Comparison of ENCODE assay signal across 29 cellular contexts in genomic region chr5:66234241-66234640, GRCh38.
"Had no signal": no experiment of that assay in that cellular context is flagged by ENCODE, and none has a peak within 500 bp of the region (broad histone marks: within the 10 kb centered on the region; RNA-seq: fewer than 3 reads in every experiment).

No MANE protein-coding gene starts in this region.

- H3K79me2 ChIP-seq: parathyroid adenoma had no signal

- H3K9ac ChIP-seq: neural progenitor cell, parathyroid adenoma had no signal

- H3K36me3 Mint-ChIP-seq: natural killer cell; neural progenitor cell; stimulated activated effector memory CD8-positive, alpha-beta T cell treated with anti-CD3 and anti-CD28 coated beads, Interleukin-12 subunit alpha, Interleukin-12 subunit beta, amount 100 ng/mL, for 72 hours; stimulated activated naive B cell treated with anti-CD40 and anti-IgM and Interleukin-4, amounts not matched to agents 10 μg/mL and 1 μg/mL and 100 μg/mL, for 72 hours had no signal

- H2AFZ ChIP-seq: neural progenitor cell, parathyroid adenoma had no signal

- H3K9me3 Mint-ChIP-seq: natural killer cell; nephron; stimulated activated effector memory CD8-positive, alpha-beta T cell treated with anti-CD3 and anti-CD28 coated beads, Interleukin-12 subunit alpha, Interleukin-12 subunit beta, amount 100 ng/mL, for 72 hours; stimulated activated naive B cell treated with anti-CD40 and anti-IgM and Interleukin-4, amounts not matched to agents 10 μg/mL and 1 μg/mL and 100 μg/mL, for 72 hours; stimulated activated naive CD8-positive, alpha-beta T cell treated with anti-CD3 and anti-CD28 coated beads, Interleukin-15, Interleukin-2, amounts not matched to agents 100 ng/mL and 50 ng/mL, for 24 hours had no signal

- H3K9me3 ChIP-seq: neutrophil, ovary, psoas muscle, right lobe of liver, sigmoid colon, stomach, thoracic aorta, thyroid gland, tibial nerve, upper lobe of left lung, vagina had no signal

- H3K27me3 ChIP-seq: neural progenitor cell, neutrophil, ovary, right lobe of liver, sigmoid colon, stomach, thyroid gland, tibial nerve, vagina had no signal

- H3K27ac ChIP-seq: neural progenitor cell, neutrophil, ovary, parathyroid adenoma, psoas muscle, right lobe of liver, sigmoid colon, stomach, thoracic aorta, thyroid gland, tibial nerve, upper lobe of left lung, vagina had no signal

- H3K4me1 Mint-ChIP-seq: nephron; stimulated activated effector memory CD8-positive, alpha-beta T cell treated with anti-CD3 and anti-CD28 coated beads, Interleukin-12 subunit alpha, Interleukin-12 subunit beta, amount 100 ng/mL, for 72 hours; stimulated activated naive B cell treated with anti-CD40 and anti-IgM and Interleukin-4, amounts not matched to agents 10 μg/mL and 1 μg/mL and 100 μg/mL, for 72 hours had no signal

- ATAC-seq: psoas muscle; right cardiac atrium; right lobe of liver; stimulated activated effector memory CD8-positive, alpha-beta T cell treated with anti-CD3 and anti-CD28 coated beads, Interleukin-12 subunit alpha, Interleukin-12 subunit beta, amount 100 ng/mL, for 72 hours; stimulated activated naive B cell treated with anti-CD40 and anti-IgM and Interleukin-4, amounts not matched to agents 10 μg/mL and 1 μg/mL and 100 μg/mL, for 72 hours had no signal

- H3K36me3 ChIP-seq: neural progenitor cell, neutrophil, ovary, right lobe of liver, sigmoid colon, stomach, thoracic aorta, thyroid gland, tibial nerve, upper lobe of left lung, vagina had no signal

- H3K4me3 Mint-ChIP-seq: natural killer cell; nephron; neural progenitor cell; stimulated activated effector memory CD8-positive, alpha-beta T cell treated with anti-CD3 and anti-CD28 coated beads, Interleukin-12 subunit alpha, Interleukin-12 subunit beta, amount 100 ng/mL, for 72 hours; stimulated activated naive B cell treated with anti-CD40 and anti-IgM and Interleukin-4, amounts not matched to agents 10 μg/mL and 1 μg/mL and 100 μg/mL, for 72 hours; stimulated activated naive CD8-positive, alpha-beta T cell treated with anti-CD3 and anti-CD28 coated beads, Interleukin-15, Interleukin-2, amounts not matched to agents 100 ng/mL and 50 ng/mL, for 24 hours had no signal

- H3K4me2 ChIP-seq: neural progenitor cell had no signal

- H3K4me3 ChIP-seq: neural progenitor cell, ovary, psoas muscle, right lobe of liver, sigmoid colon, stomach, thoracic aorta, thyroid gland, tibial nerve, upper lobe of left lung, vagina had no signal

- H3K27me3 Mint-ChIP-seq: stimulated activated naive CD8-positive, alpha-beta T cell treated with anti-CD3 and anti-CD28 coated beads, Interleukin-15, Interleukin-2, amounts not matched to agents 100 ng/mL and 50 ng/mL, for 24 hours had no signal

- H3K27ac Mint-ChIP-seq: natural killer cell; nephron; neural progenitor cell; progenitor cell of endocrine pancreas; stimulated activated effector memory CD8-positive, alpha-beta T cell treated with anti-CD3 and anti-CD28 coated beads, Interleukin-12 subunit alpha, Interleukin-12 subunit beta, amount 100 ng/mL, for 72 hours; stimulated activated naive B cell treated with anti-CD40 and anti-IgM and Interleukin-4, amounts not matched to agents 10 μg/mL and 1 μg/mL and 100 μg/mL, for 72 hours; stimulated activated naive CD8-positive, alpha-beta T cell treated with anti-CD3 and anti-CD28 coated beads, Interleukin-15, Interleukin-2, amounts not matched to agents 100 ng/mL and 50 ng/mL, for 24 hours had no signal

- DNase-seq: natural killer cell; nucleus accumbens; ovary; posterior cingulate gyrus; psoas muscle; right cardiac atrium; right lobe of liver; sigmoid colon; small intestine; stimulated activated CD4-positive, alpha-beta T cell treated with anti-CD3 and anti-CD28 coated beads, Interleukin-15, amount 100 ng/mL, for 24 hours; stimulated activated CD4-positive, alpha-beta T cell treated with anti-CD3 and anti-CD28 coated beads, Interleukin-2, amount 100 ng/mL, for 24 hours; stimulated activated CD4-positive, alpha-beta T cell treated with anti-CD3 and anti-CD28 coated beads, Interleukin-2, amount 100 ng/mL, for 48 hours; stimulated activated CD4-positive, alpha-beta T cell treated with anti-CD3 and anti-CD28 coated beads, Interleukin-4, amount 100 ng/mL, for 24 hours; stimulated activated naive B cell treated with anti-CD40 and anti-IgM and Interleukin-4, amounts not matched to agents 10 μg/mL and 1 μg/mL and 100 μg/mL, for 72 hours; stimulated activated naive CD4-positive, alpha-beta T cell treated with Interleukin-2 at 50 U/mL for 16 hours; stomach; thyroid gland; trophoblast cell; upper lobe of left lung had no signal

- H3K4me1 ChIP-seq: neural progenitor cell, psoas muscle, right lobe of liver, sigmoid colon, stomach, thyroid gland, tibial nerve, upper lobe of left lung, vagina had no signal
